Comparison of ENCODE assay signal across 1 cellular context in the genomic region with DNA sequence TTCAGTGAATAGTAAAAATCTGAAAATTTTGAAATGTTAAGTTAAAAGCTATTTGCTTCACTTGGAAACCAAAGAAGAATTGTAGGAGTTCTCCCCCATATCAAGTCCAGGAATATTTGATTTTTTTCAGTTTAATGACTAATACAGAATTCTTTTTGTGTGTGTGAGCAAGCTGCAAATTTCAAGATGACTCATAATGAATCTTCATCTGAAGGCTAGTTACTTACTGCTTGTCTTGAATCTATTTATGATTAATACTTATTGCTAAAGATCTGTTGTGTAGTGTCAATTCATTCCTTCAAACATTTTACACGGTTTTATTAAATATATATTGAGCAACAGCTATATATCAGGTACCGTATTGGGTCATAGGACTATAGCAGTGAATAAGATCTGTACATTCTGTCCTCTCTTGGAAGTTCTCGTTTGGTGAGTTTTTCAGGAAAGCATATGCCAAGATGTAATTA.
TF ChIP-seq lines count a peak whose summit lies in the region.

No MANE protein-coding gene starts in this region.

TF ChIP-seq in GM12878, 131 proteins besides CTCF, POLR2A, EP300 and RAD21:
- TF ChIP-seq MTA3 (IDR thresholded peaks at IDR 0.05; ENCODE audit: borderline replicate concordance, low read length) (no peak), RELA (IDR thresholded peaks at IDR 0.05; ENCODE audit: borderline replicate concordance, partially characterized antibody) (no peak), JUNB (IDR thresholded peaks at IDR 0.05) (0 out of 2 replicates have a peak, but pooled peaks have one; percentile 19), RBBP5 (conservative IDR thresholded peaks at IDR 0.05) (no peak), SRF (IDR thresholded peaks at IDR 0.05; ENCODE audit: low read depth in 2 of 2, low read length in 2 of 2) (no peak), ZNF24 (IDR thresholded peaks at IDR 0.05) (peak; percentile 59; the same call in 1 of the 2 replicates), MTA2 (IDR thresholded peaks at IDR 0.05; ENCODE audit: low read depth) (0 out of 2 replicates have a peak, but pooled peaks have one; percentile 20), ZSCAN29 (IDR thresholded peaks at IDR 0.05) (no peak), MXI1 (IDR thresholded peaks at IDR 0.05; ENCODE audit: low read depth, low read length) (no peak)
